In the genomic region with DNA sequence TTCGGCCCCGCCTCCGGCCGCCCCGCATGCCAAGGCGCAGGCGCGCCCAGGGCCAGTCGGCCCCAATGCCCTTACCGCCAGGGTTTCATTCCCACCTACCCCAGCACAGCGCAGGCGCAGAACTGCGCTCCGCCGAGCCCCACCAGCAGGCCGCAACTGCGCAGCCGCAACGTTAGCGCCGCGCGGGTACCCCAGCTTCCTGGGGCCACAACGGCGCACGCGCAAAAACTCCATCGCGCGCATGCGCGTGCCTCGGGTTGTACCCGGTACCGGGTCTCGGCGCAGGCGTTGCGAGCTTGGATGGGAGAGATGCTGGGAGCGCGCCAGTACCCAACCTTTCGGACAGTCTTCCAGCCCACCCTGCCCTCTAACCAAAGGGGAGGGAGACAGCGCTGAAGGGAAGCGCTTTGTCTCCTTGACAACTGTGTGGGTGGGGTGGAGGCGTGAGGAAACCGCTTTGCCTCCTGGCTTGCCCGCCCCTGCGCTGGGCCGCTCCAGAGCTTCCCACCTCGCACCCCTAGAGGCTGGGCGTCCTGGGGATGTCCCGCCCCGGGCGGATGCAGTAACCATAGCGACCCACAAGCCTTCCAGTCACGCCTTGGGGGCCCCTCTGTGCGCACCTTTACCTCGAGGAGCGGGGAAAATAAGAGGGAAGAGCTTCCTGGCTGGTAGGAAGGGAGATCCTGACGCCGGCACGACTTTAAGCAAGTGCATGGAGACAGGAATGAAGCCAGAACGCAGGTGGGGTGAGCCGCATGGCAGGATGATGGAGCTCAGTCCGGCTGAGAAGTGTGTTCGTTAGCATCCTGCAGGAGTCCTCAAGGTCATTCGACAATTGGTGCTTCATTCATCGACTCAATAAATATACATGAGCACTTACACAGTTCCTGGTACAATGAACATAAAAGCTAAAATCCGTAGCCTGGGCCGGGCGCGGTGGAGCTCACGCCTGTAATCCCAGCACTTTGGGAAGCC, we compare ENCODE assay signal across 8 cellular contexts. TPM values are rescaled to one million over a fixed set of nuclear protein-coding genes. Genes with fewer than 3 reads are reported as not detected.
A peak's percentile ranks its signal among the peaks of the same experiment; 100 is the strongest.
DNase-seq lines count a peak whose midpoint lies in the region; ATAC-seq and TF ChIP-seq lines count a peak whose summit lies in the region.

No MANE protein-coding gene starts in this region.

- H3K27me3 ChIP-seq in ovary = no peaks in the 10 kb centered on the region
- no peaks in the 10 kb centered on the region for H3K27me3 ChIP-seq in thyroid gland

- H3K36me3 ChIP-seq in ovary = no peaks in the 10 kb centered on the region
- H3K36me3 ChIP-seq in thyroid gland = peaks cover 0 to 18% of the 10 kb centered on the region in 2 donors

- intact Hi-C loops in head of caudate nucleus (cut with DNase I) = loop anchor here (1.0 kb wide), 1 partner anchor 17 kb away; a partner anchor contains a TSS
- intact Hi-C loops in ovary (cut with DNase I) = no loop called here
- intact Hi-C loops in thyroid gland (cut with DNase I) = no loop called here

- H3K36me3 Mint-ChIP-seq in activated naive CD8-positive, alpha-beta T cell treated with anti-CD3 and anti-CD28 coated beads for 36 hours = peaks cover 1% of the 10 kb centered on the region

- H3K4me3 ChIP-seq in GM12864 (ENCODE audit: low read depth, low read length) = peak overlapping the region; percentile 84
- peak overlapping the region; percentile 62 for H3K4me3 ChIP-seq in ovary
- peak overlapping the region in 2 of 3 donors; percentile 47 to 61 for H3K4me3 ChIP-seq in thyroid gland (replicated peaks in 1 of 3)

- H3K9me3 ChIP-seq in ovary (no peaks in the 10 kb centered on the region), thyroid gland (no peaks in the 10 kb centered on the region)

- peak; percentile 89 for ATAC-seq in HG02642 (IDR thresholded peaks at IDR 0.05; ENCODE audit: poor library complexity, unreplicated experiment)

- H3K27ac ChIP-seq in ovary (peak overlapping the region in 1 of 2 donors; percentile 56), thyroid gland (peak overlapping the region; percentile 49 to 75 (median 67))

- TF ChIP-seq EP300 in ovary (IDR thresholded peaks at IDR 0.05) = no peak

- H3K4me1 Mint-ChIP-seq in activated naive CD8-positive, alpha-beta T cell treated with anti-CD3 and anti-CD28 coated beads for 36 hours = peaks cover 11% of the 10 kb centered on the region

- no peak for TF ChIP-seq CTCF in GM12864 (IDR thresholded peaks at IDR 0.05; ENCODE audit: low read depth, low read length, missing control alignments)
- no peak for TF ChIP-seq CTCF in ovary (IDR thresholded peaks at IDR 0.05)
- peak in 2 of 6 experiments; percentile 18 for TF ChIP-seq CTCF in thyroid gland (IDR thresholded peaks at IDR 0.05)

- peak overlapping the region; percentile 74 for H3K27ac Mint-ChIP-seq in activated naive CD8-positive, alpha-beta T cell treated with anti-CD3 and anti-CD28 coated beads for 36 hours

- H3K27me3 Mint-ChIP-seq in activated naive CD8-positive, alpha-beta T cell treated with anti-CD3 and anti-CD28 coated beads for 36 hours = no peaks in the 10 kb centered on the region

- H3K4me1 ChIP-seq in ovary (ENCODE audit: insufficient read depth) (peaks cover 5% of the 10 kb centered on the region), thyroid gland (peaks cover 14 to 23% of the 10 kb centered on the region in 2 donors)

- WGBS in ovary, 3 donors = 1 to 4% (median 2%) methylated on average over 47 to 73 of the region's 73 CpGs
- WGBS in thyroid gland, 2 donors = 0 to 3% methylated on average over 12 to 37 of the region's 73 CpGs

- no peaks in the 10 kb centered on the region for H3K9me3 Mint-ChIP-seq in activated naive CD8-positive, alpha-beta T cell treated with anti-CD3 and anti-CD28 coated beads for 36 hours

- TF ChIP-seq POLR2A in ovary (IDR thresholded peaks at IDR 0.05) (peak; percentile 46), thyroid gland (IDR thresholded peaks at IDR 0.05) (peak; percentile 20 to 79)

- DNase-seq in GM12864 (ENCODE audit: low read depth) (peak; percentile 86), NCI-H1105 (lab: John Stamatoyannopoulos, UW) (peak; percentile 97), SKM-1 (lab: John Stamatoyannopoulos, UW; ENCODE audit: unreplicated experiment) (peak; percentile 65), head of caudate nucleus (peak; percentile 88 to 99 (median 97)), ovary (peak; percentile 98 to 100 (median 99)), thyroid gland (peak; percentile 98)
- peak; percentile 99 for DNase-seq in activated naive CD8-positive, alpha-beta T cell treated with anti-CD3 and anti-CD28 coated beads for 36 hours

- H3K4me3 Mint-ChIP-seq in activated naive CD8-positive, alpha-beta T cell treated with anti-CD3 and anti-CD28 coated beads for 36 hours = peak overlapping the region; percentile 91

RNA-seq across cellular contexts. Expression of a gene that starts 0.5 kb away (rescaled TPM):
- 1 to 10 TPM; 3.9 TPM for total RNA-seq in activated naive CD8-positive, alpha-beta T cell treated with anti-CD3 and anti-CD28 coated beads for 36 hours
- total RNA-seq in ovary (1 to 10 TPM; 3.0 to 9.1 (median 7.0) TPM), thyroid gland (1 to 10 TPM; 1.8 to 4.3 (median 3.0) TPM)
- polyA plus RNA-seq in ovary = 1 to 10 TPM; 4.2 to 4.4 TPM

RNA-seq across cellular contexts. Expression of a gene that starts 11.6 kb away (rescaled TPM):
- not detected for total RNA-seq in activated naive CD8-positive, alpha-beta T cell treated with anti-CD3 and anti-CD28 coated beads for 36 hours
- total RNA-seq in ovary (not detected), thyroid gland (not detected)
- polyA plus RNA-seq in ovary = not detected

RNA-seq across cellular contexts. Expression of a gene that starts 17.0 kb away (rescaled TPM):
- total RNA-seq in activated naive CD8-positive, alpha-beta T cell treated with anti-CD3 and anti-CD28 coated beads for 36 hours = 10 to 100 TPM; 18.5 to 19.5 TPM
- total RNA-seq in ovary (10 to 100 TPM; 30.4 to 59.4 (median 41.4) TPM), thyroid gland (10 to 100 TPM; 25.9 to 47.0 (median 36.1) TPM)
- 10 to 100 TPM in 1 of 2 donors, 1 to 10 TPM in 1; 2.7 to 29.5 TPM for polyA plus RNA-seq in ovary

RNA-seq across cellular contexts. Expression of a gene that starts 38.8 kb away (rescaled TPM):
- under 1 TPM; 0.28 to 0.39 TPM for total RNA-seq in activated naive CD8-positive, alpha-beta T cell treated with anti-CD3 and anti-CD28 coated beads for 36 hours
- total RNA-seq in ovary (under 1 TPM in 1 of 7 donors, not detected in 6; 0.26 TPM), thyroid gland (not detected)
- under 1 TPM in 1 of 2 donors, not detected in 1; 0.04 TPM for polyA plus RNA-seq in ovary

RNA-seq across cellular contexts. Expression of a gene that starts 40.0 kb away (rescaled TPM):
- total RNA-seq in activated naive CD8-positive, alpha-beta T cell treated with anti-CD3 and anti-CD28 coated beads for 36 hours = 100 to 1,000 TPM; 104 to 109 TPM
- total RNA-seq in ovary = 10 to 100 TPM; 24.8 to 61.9 (median 52.2) TPM
- 10 to 100 TPM; 37.7 to 41.9 TPM for polyA plus RNA-seq in ovary
- 10 to 100 TPM; 32.4 to 56.8 (median 38.7) TPM for total RNA-seq in thyroid gland
